ENCODE assay signal across 28 cellular contexts in the genomic region with DNA sequence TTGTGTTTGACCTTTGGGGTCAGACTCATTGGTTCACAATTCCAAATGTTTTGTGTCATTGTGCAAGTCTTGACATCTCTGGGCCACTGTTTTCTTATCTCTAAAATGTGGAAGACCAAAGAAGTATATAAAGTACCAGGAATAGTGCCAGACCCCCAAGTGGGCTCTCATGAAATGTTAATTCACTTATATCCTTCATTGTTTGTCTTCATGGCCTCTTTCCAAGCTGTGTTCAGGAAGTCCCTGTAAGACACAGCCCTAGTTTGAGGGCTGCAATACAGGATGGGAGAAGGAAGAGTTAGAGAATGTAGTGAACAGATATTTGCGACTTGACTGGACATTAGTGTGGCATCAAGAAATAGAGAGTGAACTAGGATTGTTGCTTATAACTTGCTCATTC.
"Had no signal": no experiment of that assay in that cellular context is flagged by ENCODE, and none has a peak within 500 bp of the region (broad histone marks: within the 10 kb centered on the region; RNA-seq: fewer than 3 reads in every experiment).

No MANE protein-coding gene starts in this region.

- H3K27ac Mint-ChIP-seq: activated naive CD8-positive, alpha-beta T cell; naive thymus-derived CD4-positive, alpha-beta T cell had no signal

- H3K4me1 ChIP-seq: adrenal gland, breast epithelium, esophagus squamous epithelium, gastrocnemius medialis, pancreas, prostate gland, tibial nerve had no signal

- H3K4me1 Mint-ChIP-seq: central memory CD8-positive, alpha-beta T cell; naive thymus-derived CD4-positive, alpha-beta T cell had no signal

- DNase-seq: activated CD4-positive, alpha-beta T cell treated with anti-CD3 and anti-CD28 coated beads for 4 hours; activated CD4-positive, alpha-beta T cell treated with anti-CD3 and anti-CD28 coated beads, Interleukin-2, amount 50 U/mL, for 4 hours; activated effector memory CD4-positive, alpha-beta T cell treated with Interleukin-2 at 50 U/mL for 16 hours; activated naive CD4-positive, alpha-beta T cell treated with Interleukin-2 at 50 U/mL for 16 hours; adrenal gland; aorta; dermis blood vessel endothelial cell; effector CD8-positive, alpha-beta T cell; esophagus squamous epithelium; gastrocnemius medialis; glutamatergic neuron; left ventricle myocardium superior; naive thymus-derived CD4-positive, alpha-beta T cell; pancreas; retina; stimulated activated naive CD4-positive, alpha-beta T cell treated with Interleukin-2 at 50 U/mL for 16 hours had no signal

- H3K27me3 ChIP-seq: adrenal gland, breast epithelium, esophagus squamous epithelium, gastrocnemius medialis, pancreas, tibial nerve had no signal

- H3K36me3 ChIP-seq: adrenal gland, breast epithelium, esophagus squamous epithelium, gastrocnemius medialis, pancreas, prostate gland, tibial nerve had no signal

- FAIRE-seq: colon, endometrium, islet of Langerhans, pancreas, TTC549 had no signal

- H3K27ac ChIP-seq: adrenal gland, breast epithelium, epithelial cell of prostate, esophagus squamous epithelium, gastrocnemius medialis, pancreas, prostate gland, tibial nerve, VCaP had no signal

- H3K4me2 ChIP-seq: smooth muscle cell had no signal

- H3K4me3 ChIP-seq: adrenal gland, breast epithelium, esophagus squamous epithelium, gastrocnemius medialis, pancreas, prostate gland, smooth muscle cell, tibial nerve had no signal

- H3K9me3 ChIP-seq: adrenal gland, breast epithelium, esophagus squamous epithelium, gastrocnemius medialis, pancreas, prostate gland had no signal

- H3K27me3 Mint-ChIP-seq: central memory CD8-positive, alpha-beta T cell had no signal

- H3K36me3 Mint-ChIP-seq: activated naive CD8-positive, alpha-beta T cell; naive thymus-derived CD4-positive, alpha-beta T cell had no signal

- H3K4me3 Mint-ChIP-seq: activated naive CD8-positive, alpha-beta T cell; central memory CD8-positive, alpha-beta T cell; naive thymus-derived CD4-positive, alpha-beta T cell had no signal
